Comparison of ENCODE assay signal across 1 cellular context in genomic region chr14:75293920-75294648, GRCh38.
TF ChIP-seq lines count a peak whose summit lies in the region.

No MANE protein-coding gene starts in this region.

TF ChIP-seq in HepG2, 621 proteins besides CTCF, POLR2A, EP300 and RAD21 (continued from another document and continues in another):
- TF ChIP-seq BCL6 (CRISPR knock-in tag; IDR thresholded peaks at IDR 0.05) (peak; percentile 37; the same call in 1 of the 2 replicates), HNF1A (IDR thresholded peaks at IDR 0.05; ENCODE audit: low read depth) (no peak), HNF1A (CRISPR knock-in tag; IDR thresholded peaks at IDR 0.05; ENCODE audit: borderline replicate concordance) (no peak), BCLAF1 (IDR thresholded peaks at IDR 0.05) (no peak), NR2F6 (IDR thresholded peaks at IDR 0.05) (no peak; the same call in 1 of the 2 replicates), NR2F6 (CRISPR knock-in tag; IDR thresholded peaks at IDR 0.05) (peak; percentile 52; the same call in 1 of the 2 replicates), SRSF9 (IDR thresholded peaks at IDR 0.05; ENCODE audit: borderline replicate concordance, insufficient read depth, low read depth, low read length, poor library complexity, severe bottlenecking) (no peak), RFXAP (CRISPR knock-in tag; IDR thresholded peaks at IDR 0.05; ENCODE audit: borderline replicate concordance) (peak; percentile 19; the same call in 1 of the 2 replicates), ZNF33A (CRISPR knock-in tag; IDR thresholded peaks at IDR 0.05; ENCODE audit: borderline replicate concordance) (no peak), ZNF546 (CRISPR knock-in tag; conservative IDR thresholded peaks at IDR 0.05) (peak; percentile 90), ARID4A (CRISPR knock-in tag; IDR thresholded peaks at IDR 0.05; ENCODE audit: borderline replicate concordance) (peak; percentile 90; the same call in 1 of the 2 replicates), SPEN (CRISPR knock-in tag; IDR thresholded peaks at IDR 0.05; ENCODE audit: low read depth) (peak; percentile 72), RXRA (CRISPR knock-in tag; IDR thresholded peaks at IDR 0.05) (peak; percentile 84), KMT2B (CRISPR knock-in tag; IDR thresholded peaks at IDR 0.05) (no peak), ZMYM3 (CRISPR knock-in tag; IDR thresholded peaks at IDR 0.05) (0 out of 2 replicates have a peak, but pooled peaks have one; percentile 35), ZNF20 (CRISPR knock-in tag; IDR thresholded peaks at IDR 0.05) (no peak), BHLHE40 (IDR thresholded peaks at IDR 0.05; ENCODE audit: low read length) (0 out of 2 replicates have a peak, but pooled peaks have one; percentile 1), PHF21A (CRISPR knock-in tag; IDR thresholded peaks at IDR 0.05) (peak; percentile 69), IRX3 (CRISPR knock-in tag; IDR thresholded peaks at IDR 0.05; ENCODE audit: borderline replicate concordance, low read depth) (0 out of 2 replicates have a peak, but pooled peaks have one; percentile 67), DRAP1 (CRISPR knock-in tag; IDR thresholded peaks at IDR 0.05) (peak; percentile 38; the same call in 1 of the 2 replicates), KIAA2018 (CRISPR knock-in tag; IDR thresholded peaks at IDR 0.05; ENCODE audit: borderline replicate concordance) (no peak), ZNF343 (CRISPR knock-in tag; IDR thresholded peaks at IDR 0.05) (no peak), NR2C2 (CRISPR knock-in tag; IDR thresholded peaks at IDR 0.05; ENCODE audit: borderline replicate concordance) (peak; percentile 38; the same call in 1 of the 2 replicates), TFAP4 (IDR thresholded peaks at IDR 0.05; ENCODE audit: borderline replicate concordance, low read depth) (peak; percentile 41; the same call in 1 of the 2 replicates), RFX5 (IDR thresholded peaks at IDR 0.05; ENCODE audit: low read depth, low read length) (no peak), ELK4 (CRISPR knock-in tag; IDR thresholded peaks at IDR 0.05; ENCODE audit: borderline replicate concordance) (peak; percentile 100; the same call in 1 of the 2 replicates), NFRKB (IDR thresholded peaks at IDR 0.05) (no peak), SSRP1 (CRISPR knock-in tag; IDR thresholded peaks at IDR 0.05) (no peak), ZNF251 (CRISPR knock-in tag; IDR thresholded peaks at IDR 0.05) (no peak), RXRB (CRISPR knock-in tag; IDR thresholded peaks at IDR 0.05; ENCODE audit: borderline replicate concordance) (peak; percentile 64), ZNF781 (CRISPR knock-in tag; IDR thresholded peaks at IDR 0.05; ENCODE audit: borderline replicate concordance, not compliant biosample characterization) (no peak), GATAD2A (CRISPR knock-in tag; IDR thresholded peaks at IDR 0.05) (peak; percentile 15; the same call in 1 of the 2 replicates)
